9 cellular contexts compared by ENCODE assay signal in genomic region chr12:80472912-80473500, GRCh38. TPM values are rescaled to one million over a fixed set of nuclear protein-coding genes. Genes with fewer than 3 reads are reported as not detected.
DNase-seq lines count a peak whose midpoint lies in the region; ATAC-seq and TF ChIP-seq lines count a peak whose summit lies in the region.
"Had no signal": no experiment of that assay in that cellular context is flagged by ENCODE, and none has a peak within 500 bp of the region (broad histone marks: within the 10 kb centered on the region; RNA-seq: fewer than 3 reads in every experiment).

No MANE protein-coding gene starts in this region.

- H3K9me3 Mint-ChIP-seq in activated naive CD8-positive, alpha-beta T cell treated with anti-CD3 and anti-CD28 coated beads for 36 hours: no peaks in the 10 kb centered on the region
- H3K9me3 Mint-ChIP-seq: memory B cell had no signal

- H4K20me1 ChIP-seq in BLaER1 treated with 17β-estradiol and CSF1 and Interleukin-3, amounts not matched to agents 10 nM and 100 nM: no peaks in the 10 kb centered on the region

- no peak overlapping the region for H3K27ac Mint-ChIP-seq in activated naive CD8-positive, alpha-beta T cell treated with anti-CD3 and anti-CD28 coated beads for 36 hours
- H3K27ac Mint-ChIP-seq: memory B cell had no signal

- H3K27me3 ChIP-seq in BLaER1 treated with 17β-estradiol and CSF1 and Interleukin-3, amounts not matched to agents 10 nM and 100 nM: no peaks in the 10 kb centered on the region

- no peaks in the 10 kb centered on the region for H3K36me3 ChIP-seq in BLaER1 treated with 17β-estradiol and CSF1 and Interleukin-3, amounts not matched to agents 10 nM and 100 nM

- H3K4me3 Mint-ChIP-seq in activated naive CD8-positive, alpha-beta T cell treated with anti-CD3 and anti-CD28 coated beads for 36 hours: no peak overlapping the region
- H3K4me3 Mint-ChIP-seq: memory B cell had no signal

- H3K36me3 Mint-ChIP-seq in activated naive CD8-positive, alpha-beta T cell treated with anti-CD3 and anti-CD28 coated beads for 36 hours: no peaks in the 10 kb centered on the region
- H3K36me3 Mint-ChIP-seq: memory B cell had no signal

- H3K4me3 ChIP-seq in BLaER1 treated with 17β-estradiol and CSF1 and Interleukin-3, amounts not matched to agents 10 nM and 100 nM: no peak overlapping the region
- H3K4me3 ChIP-seq in skeletal muscle cell (ENCODE audit: low read depth, low read length): no peak overlapping the region

- peak overlapping the region in 6 of 11 experiments; percentile 16 to 63 (median 48); a peak in 7 of 22 replicates for H3K27ac ChIP-seq in BLaER1 treated with 17β-estradiol and CSF1 and Interleukin-3, amounts not matched to agents 10 nM and 100 nM

- no peak overlapping the region for H3K4me2 ChIP-seq in BLaER1 treated with 17β-estradiol and CSF1 and Interleukin-3, amounts not matched to agents 10 nM and 100 nM

- H3K27me3 Mint-ChIP-seq in activated naive CD8-positive, alpha-beta T cell treated with anti-CD3 and anti-CD28 coated beads for 36 hours: no peaks in the 10 kb centered on the region
- H3K27me3 Mint-ChIP-seq: memory B cell had no signal

- H3K4me1 ChIP-seq in BLaER1 treated with 17β-estradiol and CSF1 and Interleukin-3, amounts not matched to agents 10 nM and 100 nM: peaks cover 0 to 9% (median 5%) of the 10 kb centered on the region in 10 experiments; a peak in 5 of 20 replicates

- H3K9me3 ChIP-seq in BLaER1 treated with 17β-estradiol and CSF1 and Interleukin-3, amounts not matched to agents 10 nM and 100 nM (replicated peaks in 1 of 11): peaks cover 0 to 6% (median 0%) of the 10 kb centered on the region in 11 experiments; a peak in 1 of 22 replicates

- no peak overlapping the region for H3K9ac ChIP-seq in BLaER1 treated with 17β-estradiol and CSF1 and Interleukin-3, amounts not matched to agents 10 nM and 100 nM

- ATAC-seq in GM19372 (IDR thresholded peaks at IDR 0.05; ENCODE audit: low read depth, unreplicated experiment): peak; percentile 85

- TF ChIP-seq CTCF in LNCAP (IDR thresholded peaks at IDR 0.05): peak; percentile 66

- DNase-seq in SHP77 (lab: John Stamatoyannopoulos, UW): peak; percentile 28 to 36
- peak; percentile 90 for DNase-seq in fibroblast of peridontal ligament (ENCODE audit: extremely low read depth)
- DNase-seq in skeletal muscle cell (ENCODE audit: low read depth): peak; percentile 57
- no peak for DNase-seq in activated naive CD8-positive, alpha-beta T cell treated with anti-CD3 and anti-CD28 coated beads for 36 hours
- DNase-seq in cerebellar nuclear complex (lab: John Stamatoyannopoulos, UW): no peak

- H3K4me1 Mint-ChIP-seq in activated naive CD8-positive, alpha-beta T cell treated with anti-CD3 and anti-CD28 coated beads for 36 hours: no peaks in the 10 kb centered on the region
- H3K4me1 Mint-ChIP-seq: memory B cell had no signal

RNA-seq across cellular contexts. Expression of gene PTPRQ, which starts 29.0 kb away (rescaled TPM):
- total RNA-seq in activated naive CD8-positive, alpha-beta T cell treated with anti-CD3 and anti-CD28 coated beads for 36 hours: not detected

Comparison
In these comparisons a context has a peak if more than half of its experiments do, and no peak if none do; other contexts are left out.
1. DNase-seq: peak in SHP77 (2 of 2), fibroblast of peridontal ligament (single experiment) and skeletal muscle cell (single experiment); none in activated naive CD8-positive, alpha-beta T cell treated with anti-CD3 and anti-CD28 coated beads for 36 hours (single experiment) and cerebellar nuclear complex (0 of 2).